Comparison of ENCODE assay signal across 11 cellular contexts in genomic region chr3:30475038-30475808, GRCh38.
DNase-seq lines count a peak whose midpoint lies in the region; ATAC-seq, FAIRE-seq and TF ChIP-seq lines count a peak whose summit lies in the region.
"Had no signal": no experiment of that assay in that cellular context is flagged by ENCODE, and none has a peak within 500 bp of the region (broad histone marks: within the 10 kb centered on the region; RNA-seq: fewer than 3 reads in every experiment).

No MANE protein-coding gene starts in this region.

- H3K4me3 ChIP-seq in A549 (no peak overlapping the region), MM.1S (ENCODE audit: low read length) (no peak overlapping the region)

- DNase-seq in A549 (ENCODE audit: low read depth in 1 of 2, low spot score in 1 of 2) (no peak), NCI-H146 (lab: John Stamatoyannopoulos, UW) (no peak), inferior parietal cortex (ENCODE audit: extremely low spot score) (no peak), MM.1S (no peak), AML-193 (lab: John Stamatoyannopoulos, UW) (no peak)
- DNase-seq in activated naive CD8-positive, alpha-beta T cell treated with anti-CD3 and anti-CD28 coated beads, Interleukin-2, amount 10 ng/mL, durations not matched to agents 7 days and 5 days = no peak

- no peaks in the 10 kb centered on the region for H3K9me2 ChIP-seq in MM.1S (replicated peaks; ENCODE audit: insufficient read depth, low read length)

- no peaks in the 10 kb centered on the region for H3K36me3 ChIP-seq in MM.1S (replicated peaks; ENCODE audit: insufficient read depth, low read length)

- H3K36me3 Mint-ChIP-seq in activated naive CD8-positive, alpha-beta T cell treated with anti-CD3 and anti-CD28 coated beads, Interleukin-2, amount 10 ng/mL, durations not matched to agents 7 days and 5 days = peaks cover 15% of the 10 kb centered on the region
- H3K36me3 Mint-ChIP-seq: brain, IgD-negative memory B cell had no signal

- TF ChIP-seq RAD21 in A549 (conservative IDR thresholded peaks at IDR 0.05 in 1 of 2, IDR thresholded peaks at IDR 0.05 in 1 of 2) = no peak

- no peak overlapping the region for H3K27ac Mint-ChIP-seq in activated naive CD8-positive, alpha-beta T cell treated with anti-CD3 and anti-CD28 coated beads, Interleukin-2, amount 10 ng/mL, durations not matched to agents 7 days and 5 days
- H3K27ac Mint-ChIP-seq: brain had no signal

- no peaks in the 10 kb centered on the region for H3K27me3 ChIP-seq in MM.1S (replicated peaks; ENCODE audit: insufficient read depth, low read length)

- TF ChIP-seq POLR2A in A549 (IDR thresholded peaks at IDR 0.05; ENCODE audit: low read length) = no peak

- no peak for TF ChIP-seq CTCF in A549 (IDR thresholded peaks at IDR 0.05)
- TF ChIP-seq CTCF in MM.1S (IDR thresholded peaks at IDR 0.05; ENCODE audit: low read length) = no peak

- no peak overlapping the region; the same call in 2 of the 3 replicates for H3K4me2 ChIP-seq in A549
- no peak overlapping the region for H3K4me2 ChIP-seq in MM.1S (ENCODE audit: low read depth, low read length)

- H3K27me3 Mint-ChIP-seq in activated naive CD8-positive, alpha-beta T cell treated with anti-CD3 and anti-CD28 coated beads, Interleukin-2, amount 10 ng/mL, durations not matched to agents 7 days and 5 days = no peaks in the 10 kb centered on the region
- H3K27me3 Mint-ChIP-seq: brain, IgD-negative memory B cell had no signal

- no peaks in the 10 kb centered on the region for H3F3A ChIP-seq in MM.1S (ENCODE audit: insufficient read depth, low read length)

- CTCF ChIA-PET in A549 (lab: Yijun Ruan, JAX) = interaction anchor here (0.7 to 1.2 kb wide), 2 partner anchors 218 to 386 kb away, joined by 3 read pairs; no protein-coding TSS in a partner anchor

- no peaks in the 10 kb centered on the region for H4K20me1 ChIP-seq in MM.1S (ENCODE audit: insufficient read depth, low read length)

- POLR2A ChIA-PET in A549 (lab: Yijun Ruan, JAX) = no interaction called here
- POLR2A ChIA-PET in activated naive CD8-positive, alpha-beta T cell treated with anti-CD3 and anti-CD28 coated beads, Interleukin-2, amount 10 ng/mL, durations not matched to agents 7 days and 5 days (lab: Charles Lee) = interaction anchor here (0.5 to 0.6 kb wide), 2 partner anchors 21 to 133 kb away, joined by 3 read pairs; no protein-coding TSS in a partner anchor

- ATAC-seq in A549 (no peak), GM19023 (IDR thresholded peaks at IDR 0.05; ENCODE audit: unreplicated experiment) (peak; percentile 95), HG02970 (IDR thresholded peaks at IDR 0.05; ENCODE audit: low FRiP score, unreplicated experiment) (peak; percentile 72)
- ATAC-seq in activated naive CD8-positive, alpha-beta T cell treated with anti-CD3 and anti-CD28 coated beads, Interleukin-2, amount 10 ng/mL, durations not matched to agents 7 days and 5 days (ENCODE audit: low read depth) = peak; percentile 80
- ATAC-seq: Right ventricle myocardium inferior had no signal

- peaks cover 12% of the 10 kb centered on the region for H3K9me3 Mint-ChIP-seq in activated naive CD8-positive, alpha-beta T cell treated with anti-CD3 and anti-CD28 coated beads, Interleukin-2, amount 10 ng/mL, durations not matched to agents 7 days and 5 days
- H3K9me3 Mint-ChIP-seq: IgD-negative memory B cell had no signal

- no peak for FAIRE-seq in A549 (lab: Jason Lieb, UNC)

- 93% methylated on average over 5 of the region's 5 CpGs for WGBS in A549 (ENCODE audit: missing lambda C conversion rate)

- no peak overlapping the region for H3K4me3 Mint-ChIP-seq in activated naive CD8-positive, alpha-beta T cell treated with anti-CD3 and anti-CD28 coated beads, Interleukin-2, amount 10 ng/mL, durations not matched to agents 7 days and 5 days
- H3K4me3 Mint-ChIP-seq: brain had no signal

- H3K4me1 ChIP-seq in A549 (peaks cover 28% of the 10 kb centered on the region), MM.1S (ENCODE audit: low read length) (no peaks in the 10 kb centered on the region)

- no peak for TF ChIP-seq EP300 in A549 (IDR thresholded peaks at IDR 0.05)

- no peak overlapping the region for H2AFZ ChIP-seq in MM.1S (ENCODE audit: low read length)

- peaks cover 22% of the 10 kb centered on the region for H3K4me1 Mint-ChIP-seq in activated naive CD8-positive, alpha-beta T cell treated with anti-CD3 and anti-CD28 coated beads, Interleukin-2, amount 10 ng/mL, durations not matched to agents 7 days and 5 days
- H3K4me1 Mint-ChIP-seq: brain had no signal

- peak overlapping the region; percentile 81 to 88 for H3K27ac ChIP-seq in A549
- no peak overlapping the region for H3K27ac ChIP-seq in MM.1S (ENCODE audit: low read length)

- no peaks in the 10 kb centered on the region for H3K79me2 ChIP-seq in MM.1S (ENCODE audit: low read length)

- no peak overlapping the region for H3K9ac ChIP-seq in MM.1S (ENCODE audit: low read length)

- H3K9me3 ChIP-seq in A549 = peaks cover 20% of the 10 kb centered on the region; the same call in 2 of the 3 replicates
- H3K9me3 ChIP-seq in MM.1S (replicated peaks; ENCODE audit: insufficient read depth, low read length) = no peaks in the 10 kb centered on the region

TF ChIP-seq in A549, 52 proteins besides CTCF, POLR2A, EP300 and RAD21:
- TF ChIP-seq HOXB13 (CRISPR knock-in tag; IDR thresholded peaks at IDR 0.05; ENCODE audit: low read depth) (no peak), TFCP2L1 (CRISPR knock-in tag; IDR thresholded peaks at IDR 0.05) (no peak), EHF (CRISPR knock-in tag; IDR thresholded peaks at IDR 0.05) (no peak), MAX (IDR thresholded peaks at IDR 0.05) (no peak), USF2 (IDR thresholded peaks at IDR 0.05) (no peak), CEBPB (IDR thresholded peaks at IDR 0.05) (no peak), CBX8 (IDR thresholded peaks at IDR 0.05) (no peak), HOXA7 (CRISPR knock-in tag; IDR thresholded peaks at IDR 0.05) (no peak), TP53 (CRISPR knock-in tag; IDR thresholded peaks at IDR 0.05) (no peak), HES2 (IDR thresholded peaks at IDR 0.05) (no peak), ZC3H11A (IDR thresholded peaks at IDR 0.05) (no peak), KDM5A (IDR thresholded peaks at IDR 0.05) (no peak)

Comparison
In these comparisons a context has a peak if more than half of its experiments do, and no peak if none do; other contexts are left out.
1. ATAC-seq: peak in GM19023 (single experiment), HG02970 (single experiment) and activated naive CD8-positive, alpha-beta T cell treated with anti-CD3 and anti-CD28 coated beads, Interleukin-2, amount 10 ng/mL, durations not matched to agents 7 days and 5 days (single experiment); none in A549 (0 of 2).